Comparison of ENCODE assay signal across 22 cellular contexts in genomic region chr6:90898763-90899162, GRCh38.
DNase-seq lines count a peak whose midpoint lies in the region; ATAC-seq and TF ChIP-seq lines count a peak whose summit lies in the region.
"Had no signal": no experiment of that assay in that cellular context is flagged by ENCODE, and none has a peak within 500 bp of the region (broad histone marks: within the 10 kb centered on the region; RNA-seq: fewer than 3 reads in every experiment).

No MANE protein-coding gene starts in this region.

- DNase-seq in DMS 273 (lab: John Stamatoyannopoulos, UW; ENCODE audit: unreplicated experiment) = peak; percentile 10
- DNase-seq in DMS 273 treated with DMSO at 0.1 percent for 48 hours (lab: John Stamatoyannopoulos, UW) = no peak
- DNase-seq in NCI-H82 treated with DMSO at 0.1 percent for 48 hours (lab: John Stamatoyannopoulos, UW; ENCODE audit: unreplicated experiment) = peak; percentile 10
- DNase-seq in WERI-Rb-1 = peak; percentile 68
- DNase-seq: BE2C; C1 segment of cervical spinal cord; CD4-positive, alpha-beta memory T cell; CD4-positive, CD25-positive, alpha-beta regulatory T cell; CD8-positive, alpha-beta memory T cell; COR-L47; DMS153; DMS53; DMS79; DND-41; EL; GDM1 had no signal

- no peak for ATAC-seq in HG03175 (IDR thresholded peaks at IDR 0.05; ENCODE audit: unreplicated experiment)
- no peak for ATAC-seq in HG02852 (IDR thresholded peaks at IDR 0.05; ENCODE audit: unreplicated experiment)
- ATAC-seq: A549, GM12878 had no signal

- H3K36me3 ChIP-seq in WERI-Rb-1 = no peaks in the 10 kb centered on the region
- H3K36me3 ChIP-seq: BE2C, BLaER1 had no signal

- no peaks in the 10 kb centered on the region for H3K9me3 ChIP-seq in WERI-Rb-1 (ENCODE audit: severe bottlenecking)
- H3K9me3 ChIP-seq: A549, BE2C, BLaER1 had no signal

- H3K27me3 ChIP-seq in WERI-Rb-1 (ENCODE audit: insufficient read depth, low read depth, severe bottlenecking) = no peaks in the 10 kb centered on the region
- H3K27me3 ChIP-seq: BLaER1 had no signal

- no peak for TF ChIP-seq CTCF in WERI-Rb-1 (IDR thresholded peaks at IDR 0.05; ENCODE audit: low read depth, low read length)

- no peak overlapping the region for H3K4me3 ChIP-seq in WERI-Rb-1 (ENCODE audit: low read depth, low read length)
- H3K4me3 ChIP-seq: A549, BLaER1, GM12878 had no signal

- H3K27ac ChIP-seq in WERI-Rb-1 = no peak overlapping the region
- H3K27ac ChIP-seq: 22Rv1, A549, BLaER1 had no signal
